8 cellular contexts compared by ENCODE assay signal in the genomic region with DNA sequence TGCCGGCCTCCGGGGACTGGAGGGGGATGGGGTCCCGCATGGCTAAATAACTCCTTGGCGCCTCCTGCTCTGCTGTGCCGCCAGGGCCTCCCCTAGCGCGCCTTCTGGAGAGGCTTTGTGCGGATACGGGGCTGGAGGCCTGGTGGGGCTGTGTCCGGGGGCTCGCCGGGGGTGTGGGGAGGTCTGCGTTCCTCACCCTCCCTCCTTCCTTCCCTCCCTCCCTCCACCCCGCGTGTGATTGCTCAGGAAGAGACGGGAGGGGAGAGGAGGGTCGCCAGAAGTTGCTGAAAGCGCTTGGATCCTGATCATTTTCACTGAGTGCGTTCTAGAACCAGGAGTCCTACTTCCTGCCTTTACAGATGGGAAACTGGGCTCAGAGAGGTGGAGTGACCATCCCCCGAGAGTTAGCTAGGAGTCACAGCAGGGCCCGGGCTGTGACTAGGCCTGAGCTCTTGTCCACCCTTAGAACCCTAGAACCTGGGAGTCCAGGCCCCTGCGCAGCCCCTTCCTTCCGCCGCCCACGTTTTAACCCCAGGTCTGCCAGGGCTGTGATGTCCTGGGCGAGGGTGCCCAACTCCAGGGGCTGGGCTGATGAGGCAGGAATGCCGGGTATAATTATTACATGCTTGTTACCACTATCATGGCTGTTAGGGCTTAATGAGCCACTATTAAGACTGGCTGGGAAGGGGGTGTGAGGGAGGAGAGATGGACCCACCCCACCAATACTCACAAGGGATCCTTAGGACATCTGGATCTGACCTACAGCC.
DNase-seq lines count a peak whose midpoint lies in the region; ATAC-seq and TF ChIP-seq lines count a peak whose summit lies in the region.

No MANE protein-coding gene starts in this region.

- DNase-seq in NCI-H345 treated with DMSO at 0.1 percent for 48 hours (lab: John Stamatoyannopoulos, UW; ENCODE audit: unreplicated experiment) (peak; percentile 70), NCI-H345 (lab: John Stamatoyannopoulos, UW) (no peak), KBM-7 (peak; percentile 86), foreskin melanocyte (peak; percentile 80), pons (ENCODE audit: low spot score) (peak; percentile 76)
- DNase-seq in activated CD8-positive, alpha-beta memory T cell treated with anti-CD3 and anti-CD28 coated beads, Interleukin-2, amount 50 U/mL, for 4 hours: peak; percentile 34

- in situ Hi-C loops in KBM-7 (cut with MboI; ENCODE audit: low pct_unique_long_range_greater_than_20kb, low sequenced_read_pairs): no loop called here

- TF ChIP-seq POLR2A in GM18505 (IDR thresholded peaks at IDR 0.05; ENCODE audit: borderline replicate concordance, extremely low read depth, insufficient read depth, insufficient read length): no peak

- ATAC-seq in GM18505 (IDR thresholded peaks at IDR 0.05; ENCODE audit: unreplicated experiment) (no peak), HG02852 (IDR thresholded peaks at IDR 0.05; ENCODE audit: unreplicated experiment) (no peak)
